In the genomic region with DNA sequence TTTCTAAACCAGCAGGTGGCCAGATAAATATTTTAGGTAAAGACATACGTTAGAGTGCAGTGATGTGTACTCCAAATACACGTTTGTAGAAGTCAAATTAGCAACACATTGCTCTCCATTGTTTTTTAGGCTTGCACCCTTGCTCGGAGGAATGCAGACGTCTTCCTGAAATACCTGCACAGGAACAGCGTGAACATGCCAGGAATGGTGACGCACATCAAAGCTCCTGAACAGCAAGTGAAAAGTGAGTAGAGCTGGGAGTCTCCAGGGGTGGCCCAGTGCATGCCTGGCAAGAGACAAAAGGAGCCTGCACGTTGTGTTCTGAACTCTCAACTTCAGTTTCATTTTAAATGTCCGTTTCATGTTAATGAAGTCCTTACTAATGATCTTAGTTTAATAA, we compare ENCODE assay signal across 21 cellular contexts.
A peak's percentile ranks its signal among the peaks of the same experiment; 100 is the strongest.
DNase-seq lines count a peak whose midpoint lies in the region; ATAC-seq and TF ChIP-seq lines count a peak whose summit lies in the region.
"Had no signal": no experiment of that assay in that cellular context is flagged by ENCODE, and none has a peak within 500 bp of the region (broad histone marks: within the 10 kb centered on the region; RNA-seq: fewer than 3 reads in every experiment).

No MANE protein-coding gene starts in this region.

- no peak overlapping the region for H3K4ac ChIP-seq in mesenchymal stem cell (ENCODE audit: low read depth in 1 of 2, low read length in 2 of 2)

- H2AK5ac ChIP-seq in mesenchymal stem cell (ENCODE audit: low read length, severe bottlenecking), result no peak overlapping the region

- H3K27me3 ChIP-seq in mesenchymal stem cell (ENCODE audit: control insufficient read depth in 1 of 2, insufficient read depth in 1 of 2, low read length in 2 of 2), result no peaks in the 10 kb centered on the region
- H3K27me3 ChIP-seq: stomach, upper lobe of right lung had no signal

- H3K14ac ChIP-seq in mesenchymal stem cell (ENCODE audit: low read length in 2 of 2), result no peak overlapping the region

- no peak overlapping the region for H3K9ac ChIP-seq in mesenchymal stem cell (ENCODE audit: low read length)
- H3K9ac ChIP-seq: KMS-11 had no signal

- no peak overlapping the region for H2BK12ac ChIP-seq in mesenchymal stem cell (ENCODE audit: low read length in 2 of 2)

- H3K27ac ChIP-seq in mesenchymal stem cell (ENCODE audit: low read length, poor library complexity, severe bottlenecking), result no peak overlapping the region
- H3K27ac ChIP-seq: KMS-11, left ventricle myocardium inferior, stomach, upper lobe of right lung had no signal

- CTCF ChIA-PET in WTC11 (lab: Charles Lee), result interaction anchor here (1.6 kb wide), 1 partner anchor 10 kb away, joined by 5 read pairs; no protein-coding TSS in a partner anchor
- CTCF ChIA-PET in activated naive CD4-positive, alpha-beta T cell treated with anti-CD3 and anti-CD28 coated beads for 36 hours (lab: Charles Lee), result no interaction called here

- peaks cover 2% of the 10 kb centered on the region for H3K4me1 ChIP-seq in mesenchymal stem cell (ENCODE audit: control insufficient read depth, insufficient read depth, low read depth, low read length)
- H3K4me1 ChIP-seq: upper lobe of right lung had no signal

- H3K27me3 Mint-ChIP-seq in WTC11 (ENCODE audit: low read depth), result no peaks in the 10 kb centered on the region
- H3K27me3 Mint-ChIP-seq in activated naive CD4-positive, alpha-beta T cell treated with anti-CD3 and anti-CD28 coated beads for 36 hours (ENCODE audit: low read depth), result no peaks in the 10 kb centered on the region
- H3K27me3 Mint-ChIP-seq in stimulated activated naive CD8-positive, alpha-beta T cell treated with anti-CD3 and anti-CD28 coated beads, Interleukin-15, amount 100 ng/mL, for 72 hours, result no peaks in the 10 kb centered on the region

- no peak overlapping the region for H3K4me3 ChIP-seq in mesenchymal stem cell (ENCODE audit: insufficient read depth in 1 of 2, low read depth in 1 of 2, low read length in 2 of 2)
- H3K4me3 ChIP-seq: left ventricle myocardium inferior, stomach, upper lobe of right lung had no signal

- H3K23ac ChIP-seq in mesenchymal stem cell (ENCODE audit: low read length in 2 of 2), result no peak overlapping the region

- H3K27ac Mint-ChIP-seq in WTC11, result peak overlapping the region; percentile 88
- H3K27ac Mint-ChIP-seq in activated naive CD4-positive, alpha-beta T cell treated with anti-CD3 and anti-CD28 coated beads for 36 hours, result no peak overlapping the region
- no peak overlapping the region for H3K27ac Mint-ChIP-seq in stimulated activated naive CD8-positive, alpha-beta T cell treated with anti-CD3 and anti-CD28 coated beads, Interleukin-15, amount 100 ng/mL, for 72 hours

- H3K4me1 Mint-ChIP-seq in WTC11, result peaks cover 17% of the 10 kb centered on the region
- H3K4me1 Mint-ChIP-seq in activated naive CD4-positive, alpha-beta T cell treated with anti-CD3 and anti-CD28 coated beads for 36 hours (ENCODE audit: low read depth), result peaks cover 1% of the 10 kb centered on the region
- H3K4me1 Mint-ChIP-seq in stimulated activated naive CD8-positive, alpha-beta T cell treated with anti-CD3 and anti-CD28 coated beads, Interleukin-15, amount 100 ng/mL, for 72 hours, result peaks cover 21% of the 10 kb centered on the region

- H2BK15ac ChIP-seq in mesenchymal stem cell (ENCODE audit: low read depth, poor library complexity, severe bottlenecking), result no peak overlapping the region

- no peaks in the 10 kb centered on the region for H3K9me3 ChIP-seq in mesenchymal stem cell (ENCODE audit: control insufficient read depth, low read length)
- H3K9me3 ChIP-seq: left ventricle myocardium inferior, stomach, upper lobe of right lung had no signal

- H3K4me2 ChIP-seq in mesenchymal stem cell (ENCODE audit: low read length, poor library complexity, severe bottlenecking), result no peak overlapping the region
- H3K4me2 ChIP-seq: KMS-11 had no signal

- ATAC-seq in left ventricle myocardium superior (peak; percentile 41), WTC11 (peak; percentile 79)
- ATAC-seq in stimulated activated naive CD8-positive, alpha-beta T cell treated with anti-CD3 and anti-CD28 coated beads, Interleukin-15, amount 100 ng/mL, for 72 hours, result no peak
- ATAC-seq: activated T-cell treated with anti-CD3 and anti-CD28 coated beads, Interleukin-2, amount 50 U/mL, for 4 hours; upper lobe of right lung had no signal

- H4K8ac ChIP-seq in mesenchymal stem cell (ENCODE audit: low read length), result no peak overlapping the region

- H3K36me3 ChIP-seq in mesenchymal stem cell (ENCODE audit: control insufficient read depth in 1 of 2, insufficient read depth in 2 of 2, low read depth in 1 of 2, low read length in 2 of 2), result peaks cover 46 to 98% of the 10 kb centered on the region in 2 experiments

- no peak overlapping the region for H3K18ac ChIP-seq in mesenchymal stem cell (ENCODE audit: low read depth in 1 of 2, low read length in 2 of 2)

- WGBS in mesenchymal stem cell, result 93% methylated on average over 6 of the region's 8 CpGs

- no peaks in the 10 kb centered on the region for H3K9me3 Mint-ChIP-seq in WTC11
- H3K9me3 Mint-ChIP-seq in activated naive CD4-positive, alpha-beta T cell treated with anti-CD3 and anti-CD28 coated beads for 36 hours, result no peaks in the 10 kb centered on the region
- no peaks in the 10 kb centered on the region for H3K9me3 Mint-ChIP-seq in stimulated activated naive CD8-positive, alpha-beta T cell treated with anti-CD3 and anti-CD28 coated beads, Interleukin-15, amount 100 ng/mL, for 72 hours
- H3K9me3 Mint-ChIP-seq: activated T-cell treated with anti-CD3 and anti-CD28 coated beads, Interleukin-2, amount 50 U/mL, for 4 hours had no signal

- POLR2A ChIA-PET in WTC11 (lab: Charles Lee), result no interaction called here

- peaks cover 44% of the 10 kb centered on the region for H3K36me3 Mint-ChIP-seq in WTC11
- peaks cover 2% of the 10 kb centered on the region for H3K36me3 Mint-ChIP-seq in activated naive CD4-positive, alpha-beta T cell treated with anti-CD3 and anti-CD28 coated beads for 36 hours (ENCODE audit: low read depth)

- H2BK120ac ChIP-seq in mesenchymal stem cell (ENCODE audit: low read depth, low read length), result no peak overlapping the region

- H2AFZ ChIP-seq in mesenchymal stem cell (ENCODE audit: low read depth, low read length), result no peak overlapping the region

- peaks cover 35% of the 10 kb centered on the region for H3K79me1 ChIP-seq in mesenchymal stem cell (replicated peaks; ENCODE audit: low read length, poor library complexity, severe bottlenecking)

- no peak for TF ChIP-seq CTCF in WTC11 (IDR thresholded peaks at IDR 0.05)

- intact Hi-C loops in left ventricle myocardium superior (cut with micrococcal nuclease), result no loop called here
- intact Hi-C loops in cardiac septum (cut with DNase I), result no loop called here
- intact Hi-C loops in activated naive CD4-positive, alpha-beta T cell treated with anti-CD3 and anti-CD28 coated beads for 36 hours (cut with micrococcal nuclease), result no loop called here

- H2BK5ac ChIP-seq in mesenchymal stem cell (ENCODE audit: low read depth, low read length, poor library complexity, severe bottlenecking), result no peak overlapping the region

- H4K91ac ChIP-seq in mesenchymal stem cell (ENCODE audit: low read length), result no peak overlapping the region

- no peak overlapping the region for H3K4me3 Mint-ChIP-seq in WTC11
- H3K4me3 Mint-ChIP-seq in activated naive CD4-positive, alpha-beta T cell treated with anti-CD3 and anti-CD28 coated beads for 36 hours, result no peak overlapping the region
- no peak overlapping the region for H3K4me3 Mint-ChIP-seq in stimulated activated naive CD8-positive, alpha-beta T cell treated with anti-CD3 and anti-CD28 coated beads, Interleukin-15, amount 100 ng/mL, for 72 hours
- H3K4me3 Mint-ChIP-seq: activated T-cell treated with anti-CD3 and anti-CD28 coated beads, Interleukin-2, amount 50 U/mL, for 4 hours had no signal

- DNase-seq in left ventricle myocardium superior (no peak), cardiac septum (ENCODE audit: low spot score) (no peak), WTC11 (ENCODE audit: low spot score) (no peak), iPS-NIHi11 (ENCODE audit: low spot score) (peak; percentile 70), OCI-M1 (lab: John Stamatoyannopoulos, UW) (no peak), mesenchymal stem cell (no peak)
- DNase-seq in activated naive CD4-positive, alpha-beta T cell treated with anti-CD3 and anti-CD28 coated beads for 36 hours, result no peak
- DNase-seq in stimulated activated naive CD8-positive, alpha-beta T cell treated with anti-CD3 and anti-CD28 coated beads, Interleukin-15, amount 100 ng/mL, for 72 hours, result no peak
- DNase-seq: activated CD4-positive, alpha-beta T cell treated with anti-CD3 and anti-CD28 coated beads for 1 hour; activated CD8-positive, alpha-beta memory T cell treated with anti-CD3 and anti-CD28 coated beads for 24 hours; activated naive CD4-positive, alpha-beta T cell treated with Interleukin-2 at 50 U/mL for 16 hours; activated T-cell treated with anti-CD3 and anti-CD28 coated beads, Interleukin-2, amount 50 U/mL, for 4 hours; effector memory CD4-positive, alpha-beta T cell; left ventricle myocardium inferior; NCI-H1092; NCI-H2029 treated with DMSO at 0.1 percent for 48 hours; stimulated activated CD4-positive, alpha-beta T cell treated with anti-CD3 and anti-CD28 coated beads, Interleukin-4, amount 100 ng/mL, for 1 hour; stomach; T-helper 9 cell; upper lobe of right lung had no signal

TF ChIP-seq in WTC11, 78 proteins besides CTCF, POLR2A, EP300 and RAD21:
- TF ChIP-seq SP1 (CRISPR knock-in tag; conservative IDR thresholded peaks at IDR 0.05) (no peak), JAZF1 (CRISPR knock-in tag; IDR thresholded peaks at IDR 0.05) (no peak), NFYB (CRISPR knock-in tag; conservative IDR thresholded peaks at IDR 0.05; ENCODE audit: low read depth) (no peak)
- TF ChIP-seq, protein P1, sequence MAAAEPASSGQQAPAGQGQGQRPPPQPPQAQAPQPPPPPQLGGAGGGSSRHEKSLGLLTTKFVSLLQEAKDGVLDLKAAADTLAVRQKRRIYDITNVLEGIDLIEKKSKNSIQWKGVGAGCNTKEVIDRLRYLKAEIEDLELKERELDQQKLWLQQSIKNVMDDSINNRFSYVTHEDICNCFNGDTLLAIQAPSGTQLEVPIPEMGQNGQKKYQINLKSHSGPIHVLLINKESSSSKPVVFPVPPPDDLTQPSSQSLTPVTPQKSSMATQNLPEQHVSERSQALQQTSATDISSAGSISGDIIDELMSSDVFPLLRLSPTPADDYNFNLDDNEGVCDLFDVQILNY (CRISPR knock-in tag; IDR thresholded peaks at IDR 0.05), result no peak
- TF ChIP-seq, protein P2, sequence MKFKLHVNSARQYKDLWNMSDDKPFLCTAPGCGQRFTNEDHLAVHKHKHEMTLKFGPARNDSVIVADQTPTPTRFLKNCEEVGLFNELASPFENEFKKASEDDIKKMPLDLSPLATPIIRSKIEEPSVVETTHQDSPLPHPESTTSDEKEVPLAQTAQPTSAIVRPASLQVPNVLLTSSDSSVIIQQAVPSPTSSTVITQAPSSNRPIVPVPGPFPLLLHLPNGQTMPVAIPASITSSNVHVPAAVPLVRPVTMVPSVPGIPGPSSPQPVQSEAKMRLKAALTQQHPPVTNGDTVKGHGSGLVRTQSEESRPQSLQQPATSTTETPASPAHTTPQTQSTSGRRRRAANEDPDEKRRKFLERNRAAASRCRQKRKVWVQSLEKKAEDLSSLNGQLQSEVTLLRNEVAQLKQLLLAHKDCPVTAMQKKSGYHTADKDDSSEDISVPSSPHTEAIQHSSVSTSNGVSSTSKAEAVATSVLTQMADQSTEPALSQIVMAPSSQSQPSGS (CRISPR knock-in tag; IDR thresholded peaks at IDR 0.05; ENCODE audit: borderline replicate concordance, low read depth), result no peak
